23 cellular contexts compared by ENCODE assay signal in the genomic region with DNA sequence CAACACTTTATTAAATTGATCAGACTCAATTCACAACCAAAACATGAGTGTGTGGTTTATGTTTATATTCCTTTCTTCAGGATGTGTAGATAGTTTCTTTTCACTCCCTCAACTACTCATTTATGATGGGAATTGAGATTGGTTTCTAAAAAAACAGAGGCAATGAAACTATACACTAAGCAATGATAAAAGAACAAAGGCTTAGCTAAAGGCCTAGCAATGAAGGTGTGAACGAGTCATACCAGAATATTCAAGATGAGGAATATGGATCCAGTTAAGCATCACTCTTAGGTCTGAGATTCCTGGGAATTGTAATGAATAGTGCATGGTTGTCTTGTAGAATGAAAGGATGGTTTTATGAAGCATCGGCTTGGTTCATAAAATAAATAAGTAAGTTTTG. TPM values are rescaled to one million over a fixed set of nuclear protein-coding genes. Genes with fewer than 3 reads are reported as not detected.
"Had no signal": no experiment of that assay in that cellular context is flagged by ENCODE, and none has a peak within 500 bp of the region (broad histone marks: within the 10 kb centered on the region; RNA-seq: fewer than 3 reads in every experiment).

No MANE protein-coding gene starts in this region.

- H3K36me3 ChIP-seq: ascending aorta had no signal

- H3K36me3 Mint-ChIP-seq: activated naive CD4-positive, alpha-beta T cell treated with anti-CD3 and anti-CD28 coated beads, Interleukin-2, amount 50 U/mL, for 24 hours; T-cell had no signal

- H3K27ac Mint-ChIP-seq: activated CD8-positive, alpha-beta T cell treated with anti-CD3 and anti-CD28 coated beads, Interleukin-2, amount 10 ng/mL, durations not matched to agents 7 days and 5 days; activated naive CD4-positive, alpha-beta T cell treated with anti-CD3 and anti-CD28 coated beads, Interleukin-2, amount 50 U/mL, for 24 hours; activated T-cell treated with anti-CD3 and anti-CD28 coated beads, Interleukin-2, amount 50 U/mL, for 24 hours; T-cell had no signal

- H3K4me1 ChIP-seq: ascending aorta had no signal

- H3K27ac ChIP-seq: ascending aorta, body of pancreas, SK-N-MC, VCaP had no signal

- H3K27me3 Mint-ChIP-seq: activated naive CD4-positive, alpha-beta T cell treated with anti-CD3 and anti-CD28 coated beads, Interleukin-2, amount 50 U/mL, for 24 hours; activated T-cell treated with anti-CD3 and anti-CD28 coated beads, Interleukin-2, amount 50 U/mL, for 24 hours; central memory CD8-positive, alpha-beta T cell; T-cell had no signal

- H3K9me3 ChIP-seq: ascending aorta, body of pancreas had no signal

- H3K9me3 Mint-ChIP-seq: activated naive CD4-positive, alpha-beta T cell treated with anti-CD3 and anti-CD28 coated beads, Interleukin-2, amount 50 U/mL, for 24 hours; activated naive CD8-positive, alpha-beta T cell treated with anti-CD3 and anti-CD28 coated beads, Interleukin-2, amount 50 U/mL, for 24 hours; activated T-cell treated with anti-CD3 and anti-CD28 coated beads, Interleukin-2, amount 50 U/mL, for 24 hours; central memory CD8-positive, alpha-beta T cell; T-cell had no signal

- H3K4me3 ChIP-seq: ascending aorta, body of pancreas, SK-N-MC had no signal

- H3K4me1 Mint-ChIP-seq: activated naive CD4-positive, alpha-beta T cell treated with anti-CD3 and anti-CD28 coated beads, Interleukin-2, amount 50 U/mL, for 24 hours; central memory CD8-positive, alpha-beta T cell had no signal

- H3K27me3 ChIP-seq: ascending aorta, body of pancreas had no signal

- H3K4me3 Mint-ChIP-seq: activated CD8-positive, alpha-beta T cell treated with anti-CD3 and anti-CD28 coated beads, Interleukin-2, amount 10 ng/mL, durations not matched to agents 7 days and 5 days; activated naive CD4-positive, alpha-beta T cell treated with anti-CD3 and anti-CD28 coated beads, Interleukin-2, amount 50 U/mL, for 24 hours; activated naive CD8-positive, alpha-beta T cell treated with anti-CD3 and anti-CD28 coated beads, Interleukin-2, amount 50 U/mL, for 24 hours; activated T-cell treated with anti-CD3 and anti-CD28 coated beads, Interleukin-2, amount 50 U/mL, for 24 hours; central memory CD8-positive, alpha-beta T cell; T-cell had no signal

- DNase-seq: activated CD4-positive, alpha-beta T cell treated with anti-CD3 and anti-CD28 coated beads for 48 hours; activated CD4-positive, alpha-beta T cell treated with anti-CD3 and anti-CD28 coated beads, Interleukin-2, amount 50 U/mL, for 4 hours; activated CD8-positive, alpha-beta memory T cell treated with anti-CD3 and anti-CD28 coated beads, Interleukin-2, amount 50 U/mL, for 48 hours; activated CD8-positive, alpha-beta T cell treated with anti-CD3 and anti-CD28 coated beads, Interleukin-2, amount 10 ng/mL, durations not matched to agents 7 days and 5 days; activated naive CD8-positive, alpha-beta T cell treated with anti-CD3 and anti-CD28 coated beads, Interleukin-2, amount 50 U/mL, for 24 hours; activated T-cell treated with anti-CD3 and anti-CD28 coated beads, Interleukin-2, amount 50 U/mL, for 24 hours; amniotic stem cell; IMR-90; KG1; NCI-H1048; NCI-H1930; NCI-H2171; NCI-H226; NCI-H526; NCI-H774; T-cell had no signal

- ATAC-seq: activated CD8-positive, alpha-beta T cell treated with anti-CD3 and anti-CD28 coated beads, Interleukin-2, amount 10 ng/mL, durations not matched to agents 7 days and 5 days; activated naive CD8-positive, alpha-beta T cell treated with anti-CD3 and anti-CD28 coated beads, Interleukin-2, amount 50 U/mL, for 24 hours; body of pancreas; T-cell had no signal

RNA-seq across cellular contexts. Expression of gene RASL11B, which starts 17.5 kb away (rescaled TPM):
- total RNA-seq: ascending aorta, OCI-LY7 had no signal
